27 cellular contexts compared by ENCODE assay signal in genomic region chr19:43414554-43414953, GRCh38. TPM values are rescaled to one million over a fixed set of nuclear protein-coding genes. Genes with fewer than 3 reads are reported as not detected.
DNase-seq lines count a peak whose midpoint lies in the region; ATAC-seq, FAIRE-seq and TF ChIP-seq lines count a peak whose summit lies in the region.
"Had no signal": no experiment of that assay in that cellular context is flagged by ENCODE, and none has a peak within 500 bp of the region (broad histone marks: within the 10 kb centered on the region; RNA-seq: fewer than 3 reads in every experiment).

TEX101 (plus strand) TSS chr19:43414890; CDS start chr19:43415920, 1,030 bp downstream.

- peaks cover 6% of the 10 kb centered on the region for H3K36me3 Mint-ChIP-seq in Caco-2 (ENCODE audit: insufficient read depth, unreplicated experiment)
- no peaks in the 10 kb centered on the region for H3K36me3 Mint-ChIP-seq in natural killer cell
- H3K36me3 Mint-ChIP-seq: CD14-positive monocyte; CD4-positive, alpha-beta memory T cell had no signal

- no peak within 1 kb of the TSS for H4K8ac ChIP-seq in neuronal stem cell (ENCODE audit: low read depth, low read length)

- no peaks in the 10 kb centered on the region for H3K27me3 ChIP-seq in Caco-2 (replicated peaks; ENCODE audit: control insufficient read depth, insufficient read depth, low read length)
- peaks cover 0 to 14% of the 10 kb centered on the region in 2 experiments; a peak in 3 of 5 replicates for H3K27me3 ChIP-seq in K562 (ENCODE audit: control insufficient read depth in 2 of 2, insufficient read depth in 2 of 2, low read length in 2 of 2)
- peaks cover 0 to 5% (median 0%) of the 10 kb centered on the region in 3 experiments for H3K27me3 ChIP-seq in neuronal stem cell (ENCODE audit: control insufficient read depth in 3 of 3, insufficient read depth in 3 of 3, low read depth in 1 of 3, low read length in 3 of 3)
- H3K27me3 ChIP-seq in upper lobe of right lung: no peaks in the 10 kb centered on the region
- H3K27me3 ChIP-seq: BE2C, BLaER1 had no signal

- in situ Hi-C loops in K562 (cut with MboI): no loop called here

- no peak for TF ChIP-seq EP300 in K562 (IDR thresholded peaks at IDR 0.05; ENCODE audit: low read length)

- no peak within 1 kb of the TSS for H3K27ac ChIP-seq in K562 (ENCODE audit: extremely low read depth, low read depth, low read length)
- H3K27ac ChIP-seq in neuronal stem cell (replicated peaks; ENCODE audit: low read length): no peak within 1 kb of the TSS
- H3K27ac ChIP-seq in upper lobe of right lung: no peak within 1 kb of the TSS
- H3K27ac ChIP-seq: BLaER1 had no signal

- WGBS in K562 (ENCODE audit: insufficient coverage, low coverage, missing lambda C conversion rate): 27% methylated on average over 20 of the region's 21 CpGs
- WGBS in neuronal stem cell (ENCODE audit: extremely low coverage in 2 of 2, insufficient read length in 2 of 2, insufficient replicate concordance in 1 of 2), 2 donors: no CpG with 5 or more reads among the region's 21 CpGs

- no peak within 1 kb of the TSS for H2BK15ac ChIP-seq in neuronal stem cell (ENCODE audit: low read length)

- H3K79me2 ChIP-seq in K562 (ENCODE audit: control insufficient read depth, insufficient read depth, low read length): no peaks in the 10 kb centered on the region

- FAIRE-seq in K562 (lab: Jason Lieb, UNC): no peak
- FAIRE-seq: A204.1, D721Med, G401.6, GM12891, GM19239 had no signal

- ATAC-seq in K562: no peak
- no peak for ATAC-seq in upper lobe of right lung
- ATAC-seq in natural killer cell: no peak
- ATAC-seq in omental fat pad (ENCODE audit: low FRiP score): no peak

- peaks cover 32% of the 10 kb centered on the region for H3K4me1 ChIP-seq in Caco-2
- H3K4me1 ChIP-seq in K562 (replicated peaks in 1 of 2; ENCODE audit: control insufficient read depth in 2 of 2, insufficient read depth in 2 of 2, low read length in 2 of 2): no peaks in the 10 kb centered on the region
- no peaks in the 10 kb centered on the region for H3K4me1 ChIP-seq in neuronal stem cell (ENCODE audit: control insufficient read depth in 2 of 2, insufficient read depth in 1 of 2, low read depth in 1 of 2, low read length in 2 of 2)
- no peaks in the 10 kb centered on the region for H3K4me1 ChIP-seq in upper lobe of right lung
- H3K4me1 ChIP-seq: BE2C had no signal

- TF ChIP-seq POLR2A in K562 (conservative IDR thresholded peaks at IDR 0.05): no peak

- peak within 1 kb of the TSS; percentile 60 for H2BK5ac ChIP-seq in neuronal stem cell (ENCODE audit: low read length)

- H3K27ac Mint-ChIP-seq in Caco-2 (ENCODE audit: unreplicated experiment): peak within 1 kb of the TSS; percentile 86
- H3K27ac Mint-ChIP-seq in natural killer cell: no peak within 1 kb of the TSS
- H3K27ac Mint-ChIP-seq: CD14-positive monocyte; CD4-positive, CD25-positive, alpha-beta regulatory T cell had no signal

- no peak within 1 kb of the TSS for H2AK5ac ChIP-seq in neuronal stem cell (ENCODE audit: low read depth, low read length)

- no peak within 1 kb of the TSS for H4K91ac ChIP-seq in neuronal stem cell (ENCODE audit: low read depth, low read length, poor library complexity)

- H3K4me3 Mint-ChIP-seq in Caco-2 (ENCODE audit: unreplicated experiment) (no peak within 1 kb of the TSS), natural killer cell (no peak within 1 kb of the TSS)
- H3K4me3 Mint-ChIP-seq: CD14-positive monocyte; CD4-positive, alpha-beta memory T cell; CD4-positive, CD25-positive, alpha-beta regulatory T cell; CD8-positive, alpha-beta memory T cell had no signal

- intact Hi-C loops in Caco-2 (cut with micrococcal nuclease; ENCODE audit: unreplicated experiment) (no loop called here), K562 (cut with micrococcal nuclease) (no loop called here), upper lobe of right lung (cut with DNase I) (no loop called here), natural killer cell (cut with micrococcal nuclease) (no loop called here)

- H2BK12ac ChIP-seq in neuronal stem cell (ENCODE audit: low read length): no peak within 1 kb of the TSS

- no peaks in the 10 kb centered on the region for H4K20me1 ChIP-seq in K562 (replicated peaks; ENCODE audit: control insufficient read depth, insufficient read depth, low read length)
- H4K20me1 ChIP-seq: BLaER1 had no signal

- H3K4me2 ChIP-seq in K562 (ENCODE audit: insufficient read depth, low read length) (no peak within 1 kb of the TSS), neuronal stem cell (ENCODE audit: insufficient read depth, low read length, poor library complexity, severe bottlenecking) (no peak within 1 kb of the TSS)
- H3K4me2 ChIP-seq: BLaER1 had no signal

- H3K79me1 ChIP-seq in neuronal stem cell (ENCODE audit: low read depth, low read length): no peaks in the 10 kb centered on the region

- H3K36me3 ChIP-seq in Caco-2 (ENCODE audit: control insufficient read depth, insufficient read depth, low read length): no peaks in the 10 kb centered on the region
- no peaks in the 10 kb centered on the region for H3K36me3 ChIP-seq in K562 (ENCODE audit: control insufficient read depth, insufficient read depth, low read length)
- no peaks in the 10 kb centered on the region for H3K36me3 ChIP-seq in neuronal stem cell (replicated peaks in 1 of 2; ENCODE audit: control insufficient read depth in 2 of 2, insufficient read depth in 2 of 2, low read length in 2 of 2)
- H3K36me3 ChIP-seq in upper lobe of right lung: no peaks in the 10 kb centered on the region
- H3K36me3 ChIP-seq: BE2C, BLaER1 had no signal

- POLR2A ChIA-PET in Caco-2 (lab: Charles Lee): no interaction called here
- POLR2A ChIA-PET in K562 (lab: Yijun Ruan, JAX): no interaction called here

- no peak within 1 kb of the TSS for H2BK120ac ChIP-seq in neuronal stem cell (ENCODE audit: low read depth, low read length)

- TF ChIP-seq CTCF in Caco-2 (IDR thresholded peaks at IDR 0.05; ENCODE audit: insufficient read depth in 1 of 2, low read depth in 1 of 2, low read length in 1 of 2, severe bottlenecking in 1 of 2, unreplicated experiment in 1 of 2) (no peak), K562 (IDR thresholded peaks at IDR 0.05 in 2 of 3, conservative IDR thresholded peaks at IDR 0.05 in 1 of 3; ENCODE audit: insufficient read depth in 2 of 3, low read depth in 1 of 3, low read length in 3 of 3) (no peak), upper lobe of right lung (IDR thresholded peaks at IDR 0.05) (no peak), natural killer cell (IDR thresholded peaks at IDR 0.05) (no peak), omental fat pad (IDR thresholded peaks at IDR 0.05) (no peak)

- H3K27me3 Mint-ChIP-seq in Caco-2 (ENCODE audit: insufficient read depth, unreplicated experiment) (no peaks in the 10 kb centered on the region), natural killer cell (ENCODE audit: low read depth in 2 of 2) (peaks cover 0 to 7% of the 10 kb centered on the region in 2 donors)

- TF ChIP-seq RAD21 in K562 (CRISPR knock-in tag; conservative IDR thresholded peaks at IDR 0.05 in 1 of 2, IDR thresholded peaks at IDR 0.05 in 1 of 2): no peak

- H2AFZ ChIP-seq in K562 (ENCODE audit: low read depth, low read length) (no peak within 1 kb of the TSS), neuronal stem cell (ENCODE audit: low read length) (no peak within 1 kb of the TSS)

- H3K23ac ChIP-seq in neuronal stem cell (ENCODE audit: low read depth, low read length, poor library complexity): no peak within 1 kb of the TSS

- DNase-seq in Caco-2 (no peak), K562 (ENCODE audit: extremely low read depth in 1 of 4, low spot score in 3 of 4) (peak in 1 of 4 experiments; percentile 15), neuronal stem cell (ENCODE audit: low spot score) (no peak), upper lobe of right lung (peak; percentile 41), natural killer cell (no peak), activated T-cell treated with anti-CD3 and anti-CD28 coated beads for 4 hours (no peak), omental fat pad (ENCODE audit: low spot score) (no peak)
- DNase-seq: 8988T; ACHN; BE2C; C1 segment of cervical spinal cord; Calu3; CD4-positive, alpha-beta memory T cell; CD4-positive, CD25-positive, alpha-beta regulatory T cell; CD8-positive, alpha-beta memory T cell; COR-L47; DMS79 treated with DMSO at 0.1 percent for 48 hours; GF-D8 had no signal

- H3K4me1 Mint-ChIP-seq in Caco-2 (ENCODE audit: low read depth, unreplicated experiment): peaks cover 24% of the 10 kb centered on the region
- no peaks in the 10 kb centered on the region for H3K4me1 Mint-ChIP-seq in natural killer cell
- H3K4me1 Mint-ChIP-seq: CD4-positive, alpha-beta memory T cell; CD4-positive, CD25-positive, alpha-beta regulatory T cell; CD8-positive, alpha-beta memory T cell had no signal

- H3K14ac ChIP-seq in neuronal stem cell (ENCODE audit: low read length): no peak within 1 kb of the TSS

- no TSS peak for BruUV-seq in Caco-2 (replicated peaks; lab: Mats Ljungman, UMichigan)
- no TSS peak for BruUV-seq in K562 (replicated peaks; lab: Mats Ljungman, UMichigan)

- no peak within 1 kb of the TSS for H3K9ac ChIP-seq in K562 (ENCODE audit: insufficient read depth in 1 of 2, low read depth in 2 of 2, low read length in 2 of 2)
- no peak within 1 kb of the TSS for H3K9ac ChIP-seq in neuronal stem cell (ENCODE audit: low read depth, low read length, poor library complexity)
- H3K9ac ChIP-seq: BLaER1 had no signal

- no peak within 1 kb of the TSS for H3K4me3 ChIP-seq in Caco-2 (ENCODE audit: low read depth, low read length)
- no peak within 1 kb of the TSS for H3K4me3 ChIP-seq in K562
- no peak within 1 kb of the TSS for H3K4me3 ChIP-seq in neuronal stem cell (ENCODE audit: low read length in 2 of 2)
- no peak within 1 kb of the TSS for H3K4me3 ChIP-seq in upper lobe of right lung
- H3K4me3 ChIP-seq: BLaER1 had no signal

- no peak within 1 kb of the TSS for H3K18ac ChIP-seq in neuronal stem cell (ENCODE audit: low read length)

- H3K9me1 ChIP-seq in K562 (ENCODE audit: control insufficient read depth, insufficient read depth, low read length): no peaks in the 10 kb centered on the region

- no peak within 1 kb of the TSS for H3K4ac ChIP-seq in neuronal stem cell (ENCODE audit: low read length)

- H3K9me3 Mint-ChIP-seq in Caco-2 (ENCODE audit: unreplicated experiment) (peaks cover 23% of the 10 kb centered on the region), natural killer cell (no peaks in the 10 kb centered on the region)

- CTCF ChIA-PET in Caco-2 (lab: Charles Lee) (no interaction called here), K562 (lab: Yijun Ruan, JAX; ENCODE audit: low intra/inter-chr PET ratio) (no interaction called here)

- H3K9me3 ChIP-seq in Caco-2 (peaks cover 5% of the 10 kb centered on the region; the same call in 1 of the 2 replicates), K562 (replicated peaks; ENCODE audit: control insufficient read depth, insufficient read depth, low read depth, low read length) (no peaks in the 10 kb centered on the region), neuronal stem cell (replicated peaks in 1 of 2; ENCODE audit: control insufficient read depth in 2 of 2, insufficient read depth in 1 of 2, low read depth in 1 of 2, low read length in 2 of 2) (peaks cover 3 to 11% of the 10 kb centered on the region in 2 donors), upper lobe of right lung (no peaks in the 10 kb centered on the region)
- H3K9me3 ChIP-seq: BE2C had no signal

RNA-seq across cellular contexts. Expression of gene TEX101, which starts in this region (rescaled TPM):
- total RNA-seq in Caco-2 (2022) (not detected in 2 replicates), K562 (2014; rRNA removed) (not detected in 2 replicates), K562 (2014; rRNA removed; fragmentation: Illumina TruSeq; extraction: Trizol) (not detected in 2 replicates), K562 (2015; rRNA removed; fragmentation: Illumina TruSeq; extraction: Trizol) (not detected in 2 replicates), K562 (2021) (not detected in 2 replicates), upper lobe of right lung (not detected), natural killer cell (1 to 10 TPM in 1 of 3 donors, not detected in 2; 1.4 TPM), omental fat pad (not detected)
- total RNA-seq in K562 (2011; cell fraction: chromatin; rRNA removed; ENCODE audit: low replicate concordance): not detected in 2 replicates
- total RNA-seq in K562 (2011; cell fraction: nucleolus; rRNA removed): not detected in 2 replicates
- not detected in 2 replicates for total RNA-seq in K562 (2011; cell fraction: nucleoplasm; rRNA removed)
- polyA plus RNA-seq in K562 (2011; rRNA removed) (not detected in 2 replicates), K562 (2014; fragmentation: Illumina TruSeq; extraction: Trizol) (not detected in 2 replicates), K562 (2014; fragmentation: Nextera tagmentation; extraction: Ambion mirVana) (under 1 TPM; 0.10 to 0.14 TPM), K562 (2014; rRNA removed) (0.36 TPM in 1 of 2 replicates, not detected in the other)
- 0.07 TPM in 1 of 2 replicates, not detected in the other for polyA plus RNA-seq in K562 (2011; cell fraction: cytosol; rRNA removed)
- polyA plus RNA-seq in K562 (2011; cell fraction: nucleus; rRNA removed): not detected in 2 replicates
- 0.25 TPM in 1 of 2 replicates, not detected in the other for polyA plus RNA-seq in K562 (2012)
- not detected in 2 replicates for polyA minus RNA-seq in K562 (2011; rRNA and poly(A)+ RNA removed)
- not detected in 2 replicates for polyA minus RNA-seq in K562 (2011; cell fraction: cytosol; rRNA and poly(A)+ RNA removed)
- not detected in 2 replicates for polyA minus RNA-seq in K562 (2011; cell fraction: nucleus; rRNA and poly(A)+ RNA removed)
- polyA plus RNA-seq in neuronal stem cell (2013, experiment 1 of 2): not detected
- polyA plus RNA-seq in neuronal stem cell (2013, experiment 2 of 2): not detected
- total RNA-seq: A673; Calu3; CD4-positive, alpha-beta memory T cell; CD4-positive, CD25-positive, alpha-beta regulatory T cell; CD8-positive, alpha-beta memory T cell had no signal
- polyA plus RNA-seq: AG04450; CD4-positive, alpha-beta memory T cell; CD4-positive, CD25-positive, alpha-beta regulatory T cell; CD8-positive, alpha-beta memory T cell had no signal

Comparison
In these comparisons a context has a peak if more than half of its experiments do, and no peak if none do; other contexts are left out.
1. Peak in DNase-seq in upper lobe of right lung; RNA of the gene not detected or under 1 TPM.